Comparison of ENCODE assay signal across 22 cellular contexts in genomic region chr2:121087117-121087516, GRCh38.
"Had no signal": no experiment of that assay in that cellular context is flagged by ENCODE, and none has a peak within 500 bp of the region (broad histone marks: within the 10 kb centered on the region; RNA-seq: fewer than 3 reads in every experiment).

No MANE protein-coding gene starts in this region.

- H3K36me3 ChIP-seq: left lung, neutrophil, prostate gland, spleen, thoracic aorta, tibial nerve, upper lobe of left lung had no signal

- H3K27ac Mint-ChIP-seq: effector memory CD8-positive, alpha-beta T cell; naive thymus-derived CD8-positive, alpha-beta T cell; nephron progenitor cell; stimulated activated naive B cell treated with anti-CD40 and anti-IgM and Interleukin-4, amounts not matched to agents 10 μg/mL and 1 μg/mL and 100 μg/mL, for 72 hours; stimulated activated naive CD8-positive, alpha-beta T cell treated with anti-CD3 and anti-CD28 coated beads, Interleukin-15, Interleukin-2, amounts not matched to agents 100 ng/mL and 50 ng/mL, for 24 hours had no signal

- H3K4me1 ChIP-seq: left lung, prostate gland, upper lobe of left lung had no signal

- H3K27ac ChIP-seq: left lung, neutrophil, parathyroid adenoma, prostate gland, skin epidermis, spleen, thoracic aorta, tibial nerve, upper lobe of left lung had no signal

- FAIRE-seq: endometrium, frontal cortex had no signal

- DNase-seq: cortex of kidney; effector memory CD8-positive, alpha-beta T cell; head of caudate nucleus; left cardiac atrium; left lung; mammary epithelial cell; nephron progenitor cell; right cardiac atrium; spleen; stimulated activated CD4-positive, alpha-beta T cell treated with anti-CD3 and anti-CD28 coated beads, Interleukin-4, amount 100 ng/mL, for 4 hours; stimulated activated naive B cell treated with anti-CD40 and anti-IgM and Interleukin-4, amounts not matched to agents 10 μg/mL and 1 μg/mL and 100 μg/mL, for 72 hours; upper lobe of left lung had no signal

- H3K9me3 Mint-ChIP-seq: effector memory CD8-positive, alpha-beta T cell had no signal

- H3K79me2 ChIP-seq: parathyroid adenoma had no signal

- H3K9me3 ChIP-seq: neutrophil, prostate gland, thoracic aorta, upper lobe of left lung had no signal

- H3K4me1 Mint-ChIP-seq: naive thymus-derived CD8-positive, alpha-beta T cell; stimulated activated naive B cell treated with anti-CD40 and anti-IgM and Interleukin-4, amounts not matched to agents 10 μg/mL and 1 μg/mL and 100 μg/mL, for 72 hours had no signal

- H3K9ac ChIP-seq: parathyroid adenoma had no signal

- H2AFZ ChIP-seq: parathyroid adenoma had no signal

- H3K4me3 Mint-ChIP-seq: effector memory CD8-positive, alpha-beta T cell; naive thymus-derived CD8-positive, alpha-beta T cell; nephron progenitor cell; stimulated activated naive B cell treated with anti-CD40 and anti-IgM and Interleukin-4, amounts not matched to agents 10 μg/mL and 1 μg/mL and 100 μg/mL, for 72 hours; stimulated activated naive CD8-positive, alpha-beta T cell treated with anti-CD3 and anti-CD28 coated beads, Interleukin-15, Interleukin-2, amounts not matched to agents 100 ng/mL and 50 ng/mL, for 24 hours had no signal

- ATAC-seq: effector memory CD8-positive, alpha-beta T cell; left cardiac atrium; left lung; naive thymus-derived CD8-positive, alpha-beta T cell; right cardiac atrium; stimulated activated naive B cell treated with anti-CD40 and anti-IgM and Interleukin-4, amounts not matched to agents 10 μg/mL and 1 μg/mL and 100 μg/mL, for 72 hours had no signal

- H3K4me3 ChIP-seq: left lung, prostate gland, skin epidermis, spleen, thoracic aorta, tibial nerve, upper lobe of left lung had no signal

- H3K36me3 Mint-ChIP-seq: naive thymus-derived CD8-positive, alpha-beta T cell; stimulated activated naive B cell treated with anti-CD40 and anti-IgM and Interleukin-4, amounts not matched to agents 10 μg/mL and 1 μg/mL and 100 μg/mL, for 72 hours had no signal
